Comparison of ENCODE assay signal across 29 cellular contexts in the genomic region with DNA sequence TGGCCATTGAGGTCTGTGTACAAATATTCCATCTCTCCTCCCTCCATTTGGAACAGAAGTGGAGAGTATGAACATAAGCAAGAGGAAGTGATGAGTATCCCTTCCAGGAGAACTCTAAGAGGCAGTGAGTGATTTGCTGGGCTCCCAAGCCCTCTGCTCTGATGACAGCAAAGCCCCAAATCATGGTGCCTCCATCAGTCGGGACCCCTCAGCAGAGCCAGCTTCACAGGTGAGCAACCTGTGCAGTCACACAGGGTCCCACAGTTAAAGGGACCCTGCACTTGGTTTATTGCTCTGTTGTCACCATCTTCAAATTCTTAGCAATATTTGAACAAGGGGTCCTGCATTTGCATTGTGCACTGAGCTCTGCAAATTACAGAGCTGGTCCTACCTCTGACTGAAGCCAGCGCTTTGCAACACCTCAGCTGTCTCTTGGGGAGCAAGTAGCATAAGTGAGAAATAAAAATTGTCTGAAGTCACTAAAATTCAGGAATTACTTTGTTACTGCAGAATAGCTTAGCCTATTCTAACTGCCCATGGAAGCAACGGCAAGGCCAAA.
"Had no signal": no experiment of that assay in that cellular context is flagged by ENCODE, and none has a peak within 500 bp of the region (broad histone marks: within the 10 kb centered on the region; RNA-seq: fewer than 3 reads in every experiment).

No MANE protein-coding gene starts in this region.

- H3K4me1 Mint-ChIP-seq: activated CD4-positive, alpha-beta T cell treated with anti-CD3 and anti-CD28 coated beads for 36 hours; activated CD4-positive, alpha-beta T cell treated with anti-CD3 and anti-CD28 coated beads, Interleukin-2, amount 10 ng/mL, durations not matched to agents 24 days and 14 days; activated CD8-positive, alpha-beta memory T cell treated with anti-CD3 and anti-CD28 coated beads, Interleukin-2, amount 10 ng/mL, durations not matched to agents 7 days and 5 days; activated naive CD4-positive, alpha-beta T cell treated with anti-CD3 and anti-CD28 coated beads, Interleukin-2, amount 10 ng/mL, durations not matched to agents 7 days and 5 days; activated naive CD8-positive, alpha-beta T cell treated with anti-CD3 and anti-CD28 coated beads, Interleukin-2, amount 10 ng/mL, durations not matched to agents 7 days and 5 days; central memory CD8-positive, alpha-beta T cell; T-cell had no signal

- H3K27ac ChIP-seq: brain microvascular endothelial cell had no signal

- H3K27me3 ChIP-seq: brain microvascular endothelial cell had no signal

- H3K36me3 Mint-ChIP-seq: activated CD4-positive, alpha-beta memory T cell treated with anti-CD3 and anti-CD28 coated beads for 36 hours; activated CD8-positive, alpha-beta memory T cell treated with anti-CD3 and anti-CD28 coated beads, Interleukin-2, amount 10 ng/mL, durations not matched to agents 7 days and 5 days; activated naive CD4-positive, alpha-beta T cell treated with anti-CD3 and anti-CD28 coated beads, Interleukin-2, amount 10 ng/mL, durations not matched to agents 7 days and 5 days; activated naive CD4-positive, alpha-beta T cell treated with anti-CD3 and anti-CD28 coated beads, Interleukin-2, amount 50 U/mL, for 72 hours; activated naive CD8-positive, alpha-beta T cell treated with anti-CD3 and anti-CD28 coated beads, Interleukin-2, amount 10 ng/mL, durations not matched to agents 7 days and 5 days; T-cell had no signal

- H3K27ac Mint-ChIP-seq: activated CD4-positive, alpha-beta memory T cell treated with anti-CD3 and anti-CD28 coated beads for 36 hours; activated CD4-positive, alpha-beta T cell treated with anti-CD3 and anti-CD28 coated beads for 36 hours; activated CD4-positive, alpha-beta T cell treated with anti-CD3 and anti-CD28 coated beads, Interleukin-2, amount 10 ng/mL, durations not matched to agents 24 days and 14 days; activated CD8-positive, alpha-beta memory T cell treated with anti-CD3 and anti-CD28 coated beads, Interleukin-2, amount 10 ng/mL, durations not matched to agents 7 days and 5 days; activated CD8-positive, alpha-beta T cell treated with anti-CD3 and anti-CD28 coated beads, Interleukin-2, amount 10 ng/mL, durations not matched to agents 7 days and 5 days; activated naive CD4-positive, alpha-beta T cell treated with anti-CD3 and anti-CD28 coated beads, Interleukin-2, amount 10 ng/mL, durations not matched to agents 7 days and 5 days; activated naive CD4-positive, alpha-beta T cell treated with anti-CD3 and anti-CD28 coated beads, Interleukin-2, amount 50 U/mL, for 72 hours; activated naive CD8-positive, alpha-beta T cell treated with anti-CD3 and anti-CD28 coated beads, Interleukin-2, amount 10 ng/mL, durations not matched to agents 7 days and 5 days; activated T-helper 1 cell treated with anti-CD3 and anti-CD28 coated beads, Interleukin-12 subunit alpha, Interleukin-12 subunit beta, Interleukin-2, Interleukin-4 antibody, amounts not matched to agents 30 ng/mL and 10 ng/mL and 1 ng/mL, durations not matched to agents 14 hours and 24 hours and 36 hours; activated T-helper 2 cell treated with anti-CD3 and anti-CD28 coated beads, Interferon-gamma antibody, Interleukin-2, Interleukin-4, amounts not matched to agents 10 μg/mL and 5 μg/mL and 100 μg/mL, durations not matched to agents 14 hours and 24 hours and 36 hours; T-cell; T-helper 1 cell treated with Interleukin-12 subunit alpha and Interleukin-12 subunit beta and Interleukin-4 antibody, amounts not matched to agents 30 μg/mL and 1 μg/mL, for 36 hours had no signal

- H3K36me3 ChIP-seq: brain microvascular endothelial cell had no signal

- H3K4me3 Mint-ChIP-seq: activated CD4-positive, alpha-beta memory T cell treated with anti-CD3 and anti-CD28 coated beads for 36 hours; activated CD4-positive, alpha-beta T cell treated with anti-CD3 and anti-CD28 coated beads for 36 hours; activated CD4-positive, alpha-beta T cell treated with anti-CD3 and anti-CD28 coated beads, Interleukin-2, amount 10 ng/mL, durations not matched to agents 24 days and 14 days; activated CD8-positive, alpha-beta memory T cell treated with anti-CD3 and anti-CD28 coated beads, Interleukin-2, amount 10 ng/mL, durations not matched to agents 7 days and 5 days; activated CD8-positive, alpha-beta T cell treated with anti-CD3 and anti-CD28 coated beads, Interleukin-2, amount 10 ng/mL, durations not matched to agents 7 days and 5 days; activated naive CD4-positive, alpha-beta T cell treated with anti-CD3 and anti-CD28 coated beads, Interleukin-2, amount 10 ng/mL, durations not matched to agents 7 days and 5 days; activated naive CD8-positive, alpha-beta T cell treated with anti-CD3 and anti-CD28 coated beads, Interleukin-2, amount 10 ng/mL, durations not matched to agents 7 days and 5 days; activated T-helper 1 cell treated with anti-CD3 and anti-CD28 coated beads, Interleukin-12 subunit alpha, Interleukin-12 subunit beta, Interleukin-2, Interleukin-4 antibody, amounts not matched to agents 30 ng/mL and 10 ng/mL and 1 ng/mL, durations not matched to agents 14 hours and 24 hours and 36 hours; central memory CD8-positive, alpha-beta T cell; T-cell; T-helper 1 cell treated with Interleukin-12 subunit alpha and Interleukin-12 subunit beta and Interleukin-4 antibody, amounts not matched to agents 30 μg/mL and 1 μg/mL, for 36 hours had no signal

- ATAC-seq: activated CD4-positive, alpha-beta T cell treated with anti-CD3 and anti-CD28 coated beads for 36 hours; activated CD8-positive, alpha-beta memory T cell treated with anti-CD3 and anti-CD28 coated beads, Interleukin-2, amount 10 ng/mL, durations not matched to agents 7 days and 5 days; activated CD8-positive, alpha-beta T cell treated with anti-CD3 and anti-CD28 coated beads, Interleukin-2, amount 10 ng/mL, durations not matched to agents 7 days and 5 days; activated naive CD4-positive, alpha-beta T cell treated with anti-CD3 and anti-CD28 coated beads, Interleukin-2, amount 50 U/mL, for 72 hours; T-cell had no signal

- H3K9me3 Mint-ChIP-seq: activated CD4-positive, alpha-beta memory T cell treated with anti-CD3 and anti-CD28 coated beads for 36 hours; activated CD4-positive, alpha-beta T cell treated with anti-CD3 and anti-CD28 coated beads, Interleukin-2, amount 10 ng/mL, durations not matched to agents 24 days and 14 days; activated naive CD4-positive, alpha-beta T cell treated with anti-CD3 and anti-CD28 coated beads, Interleukin-2, amount 10 ng/mL, durations not matched to agents 7 days and 5 days; activated naive CD4-positive, alpha-beta T cell treated with anti-CD3 and anti-CD28 coated beads, Interleukin-2, amount 50 U/mL, for 72 hours; activated naive CD8-positive, alpha-beta T cell treated with anti-CD3 and anti-CD28 coated beads, Interleukin-2, amount 10 ng/mL, durations not matched to agents 7 days and 5 days; activated T-helper 1 cell treated with anti-CD3 and anti-CD28 coated beads, Interleukin-12 subunit alpha, Interleukin-12 subunit beta, Interleukin-2, Interleukin-4 antibody, amounts not matched to agents 30 ng/mL and 10 ng/mL and 1 ng/mL, durations not matched to agents 14 hours and 24 hours and 36 hours; activated T-helper 2 cell treated with anti-CD3 and anti-CD28 coated beads, Interferon-gamma antibody, Interleukin-2, Interleukin-4, amounts not matched to agents 10 μg/mL and 5 μg/mL and 100 μg/mL, durations not matched to agents 14 hours and 24 hours and 36 hours; central memory CD8-positive, alpha-beta T cell; T-cell; T-helper 1 cell treated with Interleukin-12 subunit alpha and Interleukin-12 subunit beta and Interleukin-4 antibody, amounts not matched to agents 30 μg/mL and 1 μg/mL, for 36 hours had no signal

- DNase-seq: activated CD4-positive, alpha-beta memory T cell treated with anti-CD3 and anti-CD28 coated beads for 36 hours; activated CD4-positive, alpha-beta T cell treated with anti-CD3 and anti-CD28 coated beads for 36 hours; activated CD4-positive, alpha-beta T cell treated with anti-CD3 and anti-CD28 coated beads, Interleukin-2, amount 10 ng/mL, durations not matched to agents 24 days and 14 days; activated CD4-positive, CD25-positive, alpha-beta regulatory T cell; activated CD4-positive, CD25-positive, alpha-beta regulatory T cell treated with anti-CD3 and anti-CD28 coated beads, Interleukin-2, amount 50 U/mL, for 72 hours; activated CD8-positive, alpha-beta memory T cell treated with anti-CD3 and anti-CD28 coated beads, Interleukin-2, amount 10 ng/mL, durations not matched to agents 7 days and 5 days; activated CD8-positive, alpha-beta memory T cell treated with anti-CD3 and anti-CD28 coated beads, Interleukin-2, amount 50 U/mL, for 4 hours; activated CD8-positive, alpha-beta T cell treated with anti-CD3 and anti-CD28 coated beads, Interleukin-2, amount 10 ng/mL, durations not matched to agents 7 days and 5 days; activated gamma-delta T cell; activated naive CD4-positive, alpha-beta T cell; activated naive CD4-positive, alpha-beta T cell treated with anti-CD3 and anti-CD28 coated beads, Interleukin-2, amount 10 ng/mL, durations not matched to agents 7 days and 5 days; activated naive CD8-positive, alpha-beta T cell treated with anti-CD3 and anti-CD28 coated beads, Interleukin-2, amount 10 ng/mL, durations not matched to agents 7 days and 5 days; activated T-cell treated with anti-CD3 and anti-CD28 coated beads, Interleukin-2, amount 50 U/mL, for 1 hour; activated T-cell treated with anti-CD3 and anti-CD28 coated beads, Interleukin-2, amount 50 U/mL, for 48 hours; amniotic stem cell; anterior cingulate cortex; brain microvascular endothelial cell; cortex of kidney; dermis blood vessel endothelial cell; effector CD8-positive, alpha-beta T cell; foreskin fibroblast; SW 1271; T-cell; T-helper 9 cell had no signal
